ENCODE assay signal across 14 cellular contexts in genomic region chr2:189020179-189020578, GRCh38. TPM values are rescaled to one million over a fixed set of nuclear protein-coding genes. Genes with fewer than 3 reads are reported as not detected.
"Had no signal": no experiment of that assay in that cellular context is flagged by ENCODE, and none has a peak within 500 bp of the region (broad histone marks: within the 10 kb centered on the region; RNA-seq: fewer than 3 reads in every experiment).

No MANE protein-coding gene starts in this region.

- H3K36me3 ChIP-seq: pancreas, transverse colon had no signal

- H3K4me1 Mint-ChIP-seq: activated naive CD4-positive, alpha-beta T cell treated with anti-CD3 and anti-CD28 coated beads, Interleukin-2, amount 50 U/mL, for 24 hours; activated T-helper 17 cell treated with anti-CD3 and anti-CD28 coated beads, Interleukin-2, amount 50 U/mL, for 72 hours; central memory CD8-positive, alpha-beta T cell; immature natural killer cell; nephron progenitor cell; stimulated activated naive B cell treated with anti-CD40 and anti-IgM and Interleukin-4, amounts not matched to agents 10 μg/mL and 1 μg/mL and 100 μg/mL, for 72 hours had no signal

- ATAC-seq: activated T-helper 17 cell treated with anti-CD3 and anti-CD28 coated beads, Interleukin-2, amount 50 U/mL, for 72 hours; body of pancreas; pancreas; stimulated activated naive B cell treated with anti-CD40 and anti-IgM and Interleukin-4, amounts not matched to agents 10 μg/mL and 1 μg/mL and 100 μg/mL, for 72 hours had no signal

- H3K9me3 ChIP-seq: body of pancreas, pancreas, transverse colon had no signal

- H3K27ac ChIP-seq: body of pancreas, pancreas, transverse colon had no signal

- H3K27me3 Mint-ChIP-seq: central memory CD8-positive, alpha-beta T cell; stimulated activated naive B cell treated with anti-CD40 and anti-IgM and Interleukin-4, amounts not matched to agents 10 μg/mL and 1 μg/mL and 100 μg/mL, for 72 hours had no signal

- H3K27ac Mint-ChIP-seq: activated naive CD4-positive, alpha-beta T cell treated with anti-CD3 and anti-CD28 coated beads, Interleukin-2, amount 50 U/mL, for 24 hours; activated T-helper 17 cell treated with anti-CD3 and anti-CD28 coated beads, Interleukin-2, amount 50 U/mL, for 72 hours; immature natural killer cell; nephron progenitor cell; stimulated activated naive B cell treated with anti-CD40 and anti-IgM and Interleukin-4, amounts not matched to agents 10 μg/mL and 1 μg/mL and 100 μg/mL, for 72 hours had no signal

- H3K4me3 Mint-ChIP-seq: activated naive CD4-positive, alpha-beta T cell treated with anti-CD3 and anti-CD28 coated beads, Interleukin-2, amount 50 U/mL, for 24 hours; activated T-helper 17 cell treated with anti-CD3 and anti-CD28 coated beads, Interleukin-2, amount 50 U/mL, for 72 hours; central memory CD8-positive, alpha-beta T cell; immature natural killer cell; nephron progenitor cell; stimulated activated naive B cell treated with anti-CD40 and anti-IgM and Interleukin-4, amounts not matched to agents 10 μg/mL and 1 μg/mL and 100 μg/mL, for 72 hours had no signal

- H3K9me3 Mint-ChIP-seq: activated naive CD4-positive, alpha-beta T cell treated with anti-CD3 and anti-CD28 coated beads, Interleukin-2, amount 50 U/mL, for 24 hours; activated T-helper 17 cell treated with anti-CD3 and anti-CD28 coated beads, Interleukin-2, amount 50 U/mL, for 72 hours; nephron progenitor cell; stimulated activated naive B cell treated with anti-CD40 and anti-IgM and Interleukin-4, amounts not matched to agents 10 μg/mL and 1 μg/mL and 100 μg/mL, for 72 hours had no signal

- DNase-seq: activated CD4-positive, CD25-positive, alpha-beta regulatory T cell treated with anti-CD3 and anti-CD28 coated beads, Interleukin-2, amount 50 U/mL, for 72 hours; amniotic stem cell; body of pancreas; effector memory CD4-positive, alpha-beta T cell; head of caudate nucleus; immature natural killer cell; nephron progenitor cell; stimulated activated CD4-positive, alpha-beta T cell treated with anti-CD3 and anti-CD28 coated beads, Interleukin-2, amount 100 ng/mL, for 48 hours; stimulated activated naive B cell treated with anti-CD40 and anti-IgM and Interleukin-4, amounts not matched to agents 10 μg/mL and 1 μg/mL and 100 μg/mL, for 72 hours; transverse colon had no signal

- H3K4me3 ChIP-seq: body of pancreas, pancreas, transverse colon had no signal

- H3K27me3 ChIP-seq: body of pancreas, pancreas, transverse colon had no signal

RNA-seq across cellular contexts. Expression of gene COL3A1, which starts 46.0 kb away (rescaled TPM):
- polyA plus RNA-seq: immature natural killer cell had no signal
